Comparison of ENCODE assay signal across 25 cellular contexts in the genomic region with DNA sequence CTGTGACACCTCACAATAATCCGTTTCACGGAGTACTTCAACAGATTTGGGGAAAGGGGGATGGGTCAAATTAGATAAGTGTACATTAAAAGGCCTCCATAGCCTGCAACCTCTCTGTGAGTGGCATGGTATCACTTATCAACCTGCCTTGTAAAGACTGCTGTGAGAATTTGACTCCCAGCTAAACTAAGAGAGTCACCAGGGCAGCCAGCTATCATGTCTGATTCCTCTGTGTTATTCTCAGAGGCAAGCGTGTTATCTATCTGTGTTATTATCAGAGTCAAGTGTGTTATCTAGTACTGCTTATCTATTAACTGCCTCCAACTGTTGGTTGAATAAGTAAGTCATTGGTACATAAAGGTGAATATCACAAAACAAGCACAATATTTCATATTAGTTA. TPM values are rescaled to one million over a fixed set of nuclear protein-coding genes. Genes with fewer than 3 reads are reported as not detected.
DNase-seq lines count a peak whose midpoint lies in the region; ATAC-seq, FAIRE-seq and TF ChIP-seq lines count a peak whose summit lies in the region.
"Had no signal": no experiment of that assay in that cellular context is flagged by ENCODE, and none has a peak within 500 bp of the region (broad histone marks: within the 10 kb centered on the region; RNA-seq: fewer than 3 reads in every experiment).

No MANE protein-coding gene starts in this region.

- no peaks in the 10 kb centered on the region for H3K36me3 Mint-ChIP-seq in progenitor cell of endocrine pancreas (ENCODE audit: insufficient read depth)

- no peak for DNase-seq in heart left ventricle
- DNase-seq in left cardiac atrium, result no peak
- peak in 1 of 4 experiments; percentile 24 for DNase-seq in K562 (ENCODE audit: extremely low read depth in 1 of 4, low spot score in 3 of 4)
- no peak for DNase-seq in right atrium auricular region (ENCODE audit: low spot score)
- DNase-seq in progenitor cell of endocrine pancreas (ENCODE audit: low spot score, unreplicated experiment), result no peak
- no peak for DNase-seq in NCI-H2081 (lab: John Stamatoyannopoulos, UW)
- DNase-seq in uterus, result no peak
- DNase-seq: CD4-positive, alpha-beta T cell; COR-L47; MG63; NCI-H1048; NCI-H1417 treated with DMSO at 0.1 percent for 48 hours; NCI-H187; NCI-H2107; NCI-H2227 treated with DMSO at 0.1 percent for 48 hours; NCI-H510A; NCI-H774; Peyer's patch had no signal

- H3K4me3 Mint-ChIP-seq in progenitor cell of endocrine pancreas (ENCODE audit: low read depth), result peak overlapping the region; percentile 3
- H3K4me3 Mint-ChIP-seq: CD4-positive, alpha-beta T cell had no signal

- H3K9me1 ChIP-seq in K562 (ENCODE audit: control insufficient read depth, insufficient read depth, low read length), result no peaks in the 10 kb centered on the region

- CTCF ChIA-PET in K562 (lab: Yijun Ruan, JAX; ENCODE audit: low intra/inter-chr PET ratio), result no interaction called here

- 41 to 61% (median 59%) methylated on average over 3 of the region's 3 CpGs for WGBS in heart left ventricle, 4 donors
- WGBS in K562 (ENCODE audit: insufficient coverage, low coverage, missing lambda C conversion rate), result 30% methylated on average over 3 of the region's 3 CpGs

- intact Hi-C loops in heart left ventricle (cut with DNase I) (no loop called here), left cardiac atrium (cut with DNase I) (no loop called here), K562 (cut with micrococcal nuclease) (no loop called here), uterus (cut with DNase I; ENCODE audit: low total_unique reads) (no loop called here)

- ATAC-seq in heart left ventricle (no peak), left cardiac atrium (no peak), K562 (no peak)

- TF ChIP-seq EP300 in K562 (IDR thresholded peaks at IDR 0.05; ENCODE audit: low read length), result no peak

- H3K4me3 ChIP-seq in heart left ventricle, result no peak overlapping the region
- no peak overlapping the region for H3K4me3 ChIP-seq in K562
- H3K4me3 ChIP-seq in right atrium auricular region, result no peak overlapping the region
- no peak overlapping the region for H3K4me3 ChIP-seq in uterus
- H3K4me3 ChIP-seq: BLaER1, MG63, Peyer's patch, SJSA1 had no signal

- H3K4me2 ChIP-seq in K562 (ENCODE audit: insufficient read depth, low read length), result no peak overlapping the region
- H3K4me2 ChIP-seq: BLaER1 had no signal

- no peak overlapping the region for H2AFZ ChIP-seq in K562 (ENCODE audit: low read depth, low read length)

- no peak for TF ChIP-seq POLR2A in heart left ventricle (IDR thresholded peaks at IDR 0.05)
- no peak for TF ChIP-seq POLR2A in K562 (conservative IDR thresholded peaks at IDR 0.05)
- TF ChIP-seq POLR2A in uterus (IDR thresholded peaks at IDR 0.05), result no peak

- H3K27ac Mint-ChIP-seq in progenitor cell of endocrine pancreas, result no peak overlapping the region
- H3K27ac Mint-ChIP-seq: CD4-positive, alpha-beta T cell had no signal

- no peaks in the 10 kb centered on the region for H3K9me3 ChIP-seq in heart left ventricle
- H3K9me3 ChIP-seq in K562 (replicated peaks; ENCODE audit: control insufficient read depth, insufficient read depth, low read depth, low read length), result no peaks in the 10 kb centered on the region
- H3K9me3 ChIP-seq in right atrium auricular region, result no peaks in the 10 kb centered on the region
- H3K9me3 ChIP-seq in uterus, result no peaks in the 10 kb centered on the region
- H3K9me3 ChIP-seq: BLaER1, MG63, Peyer's patch, SJSA1 had no signal

- no peak for TF ChIP-seq RAD21 in K562 (CRISPR knock-in tag; conservative IDR thresholded peaks at IDR 0.05 in 1 of 2, IDR thresholded peaks at IDR 0.05 in 1 of 2)

- H4K20me1 ChIP-seq in K562 (replicated peaks; ENCODE audit: control insufficient read depth, insufficient read depth, low read length), result no peaks in the 10 kb centered on the region
- H4K20me1 ChIP-seq: BLaER1 had no signal

- no peaks in the 10 kb centered on the region for H3K36me3 ChIP-seq in heart left ventricle
- H3K36me3 ChIP-seq in K562 (ENCODE audit: control insufficient read depth, insufficient read depth, low read length), result no peaks in the 10 kb centered on the region
- H3K36me3 ChIP-seq in right atrium auricular region, result no peaks in the 10 kb centered on the region
- H3K36me3 ChIP-seq in uterus, result no peaks in the 10 kb centered on the region
- H3K36me3 ChIP-seq: BLaER1, MG63, Peyer's patch, SJSA1 had no signal

- peak overlapping the region in 11 of 12 donors; percentile 4 to 75 (median 46) for H3K27ac ChIP-seq in heart left ventricle
- no peak overlapping the region for H3K27ac ChIP-seq in K562 (ENCODE audit: extremely low read depth, low read depth, low read length)
- H3K27ac ChIP-seq in right atrium auricular region, result peak overlapping the region; percentile 76 to 87
- H3K27ac ChIP-seq in uterus, result no peak overlapping the region
- H3K27ac ChIP-seq: BLaER1, SJSA1 had no signal

- FAIRE-seq in K562 (lab: Jason Lieb, UNC), result no peak
- FAIRE-seq: GM12891 had no signal

- peaks cover 0 to 42% (median 0%) of the 10 kb centered on the region in 12 donors for H3K4me1 ChIP-seq in heart left ventricle
- H3K4me1 ChIP-seq in K562 (replicated peaks in 1 of 2; ENCODE audit: control insufficient read depth in 2 of 2, insufficient read depth in 2 of 2, low read length in 2 of 2), result peaks cover 18 to 34% of the 10 kb centered on the region in 2 experiments; a peak in 4 of 5 replicates
- H3K4me1 ChIP-seq in right atrium auricular region, result peaks cover 0 to 54% of the 10 kb centered on the region in 2 donors
- H3K4me1 ChIP-seq in uterus, result no peaks in the 10 kb centered on the region
- H3K4me1 ChIP-seq: SJSA1 had no signal

- H3K4me1 Mint-ChIP-seq in progenitor cell of endocrine pancreas (ENCODE audit: low read depth), result peaks cover 27% of the 10 kb centered on the region

- no peak overlapping the region for H3K9ac ChIP-seq in K562 (ENCODE audit: insufficient read depth in 1 of 2, low read depth in 2 of 2, low read length in 2 of 2)
- H3K9ac ChIP-seq: BLaER1 had no signal

- in situ Hi-C loops in K562 (cut with MboI), result no loop called here

- TF ChIP-seq CTCF in heart left ventricle (IDR thresholded peaks at IDR 0.05), result no peak
- TF ChIP-seq CTCF in K562 (IDR thresholded peaks at IDR 0.05 in 2 of 3, conservative IDR thresholded peaks at IDR 0.05 in 1 of 3; ENCODE audit: insufficient read depth in 2 of 3, low read depth in 1 of 3, low read length in 3 of 3), result no peak
- TF ChIP-seq CTCF in right atrium auricular region (IDR thresholded peaks at IDR 0.05), result no peak
- TF ChIP-seq CTCF in progenitor cell of endocrine pancreas (IDR thresholded peaks at IDR 0.05; ENCODE audit: unreplicated experiment), result no peak
- TF ChIP-seq CTCF in uterus (IDR thresholded peaks at IDR 0.05), result no peak

- no peaks in the 10 kb centered on the region for H3K79me2 ChIP-seq in K562 (ENCODE audit: control insufficient read depth, insufficient read depth, low read length)

- BruUV-seq in K562 (replicated peaks; lab: Mats Ljungman, UMichigan), result no TSS peak

- H3K27me3 ChIP-seq in heart left ventricle (peaks cover 0 to 29% (median 9%) of the 10 kb centered on the region in 9 donors), K562 (ENCODE audit: control insufficient read depth in 2 of 2, insufficient read depth in 2 of 2, low read length in 2 of 2) (no peaks in the 10 kb centered on the region), right atrium auricular region (no peaks in the 10 kb centered on the region), uterus (peaks cover 7 to 10% of the 10 kb centered on the region in 2 donors)
- H3K27me3 ChIP-seq: MG63, Peyer's patch, SJSA1 had no signal

- no peaks in the 10 kb centered on the region for H3K9me3 Mint-ChIP-seq in progenitor cell of endocrine pancreas (ENCODE audit: low read depth)
- H3K9me3 Mint-ChIP-seq: CD4-positive, alpha-beta T cell had no signal

- H3K27me3 Mint-ChIP-seq in progenitor cell of endocrine pancreas, result peaks cover 40% of the 10 kb centered on the region

- POLR2A ChIA-PET in K562 (lab: Yijun Ruan, JAX), result interaction anchor here (0.6 to 1.4 kb wide), 4 partner anchors 11 to 673 kb away, joined by 3 to 8 read pairs (median 3); no protein-coding TSS in a partner anchor

RNA-seq across cellular contexts. Expression of a gene that starts 4.1 kb away (rescaled TPM):
- total RNA-seq in heart left ventricle (1 to 10 TPM; 1.3 to 6.6 (median 3.1) TPM), left cardiac atrium (1 to 10 TPM; 2.2 to 2.4 TPM), K562 (2014; rRNA removed) (0.04 and 0.05 TPM in 2 replicates), K562 (2014; rRNA removed; fragmentation: Illumina TruSeq; extraction: Trizol) (0.03 and 0.04 TPM in 2 replicates), K562 (2015; rRNA removed; fragmentation: Illumina TruSeq; extraction: Trizol) (under 0.01 and 0.04 TPM in 2 replicates), K562 (2021) (0.07 and 0.13 TPM in 2 replicates), right atrium auricular region (1 to 10 TPM; 4.4 to 4.6 TPM), progenitor cell of endocrine pancreas (19.8 and 21.3 TPM in 2 replicates), uterus (1 to 10 TPM in 1 of 4 donors, under 1 TPM in 3; under 0.01 to 2.6 (median 0.11) TPM)
- polyA plus RNA-seq in heart left ventricle (1 to 10 TPM; 1.7 to 2.5 TPM), K562 (2011; rRNA removed) (0.03 and 0.10 TPM in 2 replicates), K562 (2014; fragmentation: Illumina TruSeq; extraction: Trizol) (0.03 TPM in 1 of 2 replicates, not detected in the other), K562 (2014; fragmentation: Nextera tagmentation; extraction: Ambion mirVana) (under 1 TPM in 1 of 2 experiments, not detected in 1; 0.01 TPM), K562 (2014; rRNA removed) (0.04 and 0.05 TPM in 2 replicates)
- total RNA-seq in K562 (2011; cell fraction: chromatin; rRNA removed; ENCODE audit: low replicate concordance), result 0.04 and 0.25 TPM in 2 replicates
- total RNA-seq in K562 (2011; cell fraction: nucleolus; rRNA removed), result under 0.01 and 0.17 TPM in 2 replicates
- 0.07 and 0.15 TPM in 2 replicates for total RNA-seq in K562 (2011; cell fraction: nucleoplasm; rRNA removed)
- 0.01 and 0.03 TPM in 2 replicates for polyA plus RNA-seq in K562 (2011; cell fraction: cytosol; rRNA removed)
- polyA plus RNA-seq in K562 (2011; cell fraction: nucleus; rRNA removed), result 0.03 and 0.18 TPM in 2 replicates
- polyA plus RNA-seq in K562 (2012), result 0.01 and 0.07 TPM in 2 replicates
- polyA minus RNA-seq in K562 (2011; rRNA and poly(A)+ RNA removed), result 0.06 and 0.07 TPM in 2 replicates
- not detected in 2 replicates for polyA minus RNA-seq in K562 (2011; cell fraction: cytosol; rRNA and poly(A)+ RNA removed)
- 0.11 and 0.67 TPM in 2 replicates for polyA minus RNA-seq in K562 (2011; cell fraction: nucleus; rRNA and poly(A)+ RNA removed)
- total RNA-seq: LHCN-M2, OCI-LY7, SJSA1 had no signal

RNA-seq across cellular contexts. Expression of a gene that starts 30.5 kb away (rescaled TPM):
- total RNA-seq in heart left ventricle (under 1 TPM in 1 of 9 donors, not detected in 8; 0.24 TPM), left cardiac atrium (not detected), K562 (2014; rRNA removed) (12.0 and 14.2 TPM in 2 replicates), K562 (2014; rRNA removed; fragmentation: Illumina TruSeq; extraction: Trizol) (13.9 and 17.0 TPM in 2 replicates), K562 (2015; rRNA removed; fragmentation: Illumina TruSeq; extraction: Trizol) (5.3 and 5.6 TPM in 2 replicates), K562 (2021) (11.2 and 12.8 TPM in 2 replicates), right atrium auricular region (not detected), progenitor cell of endocrine pancreas (not detected in 2 replicates), uterus (not detected)
- polyA plus RNA-seq in heart left ventricle (not detected), K562 (2011; rRNA removed) (3.2 and 10.9 TPM in 2 replicates), K562 (2014; fragmentation: Illumina TruSeq; extraction: Trizol) (9.4 and 11.8 TPM in 2 replicates), K562 (2014; fragmentation: Nextera tagmentation; extraction: Ambion mirVana) (1 to 10 TPM; 5.7 to 8.7 TPM), K562 (2014; rRNA removed) (13.2 and 14.5 TPM in 2 replicates)
- 16.1 and 33.1 TPM in 2 replicates for total RNA-seq in K562 (2011; cell fraction: chromatin; rRNA removed; ENCODE audit: low replicate concordance)
- total RNA-seq in K562 (2011; cell fraction: nucleolus; rRNA removed), result 8.2 and 8.4 TPM in 2 replicates
- total RNA-seq in K562 (2011; cell fraction: nucleoplasm; rRNA removed), result 15.8 and 17.9 TPM in 2 replicates
- 1.0 and 1.5 TPM in 2 replicates for polyA plus RNA-seq in K562 (2011; cell fraction: cytosol; rRNA removed)
- 1.7 and 4.9 TPM in 2 replicates for polyA plus RNA-seq in K562 (2011; cell fraction: nucleus; rRNA removed)
- polyA plus RNA-seq in K562 (2012), result 4.9 and 8.2 TPM in 2 replicates
- 4.7 and 10.9 TPM in 2 replicates for polyA minus RNA-seq in K562 (2011; rRNA and poly(A)+ RNA removed)
- polyA minus RNA-seq in K562 (2011; cell fraction: cytosol; rRNA and poly(A)+ RNA removed), result 1.0 and 3.1 TPM in 2 replicates
- 2.2 and 2.6 TPM in 2 replicates for polyA minus RNA-seq in K562 (2011; cell fraction: nucleus; rRNA and poly(A)+ RNA removed)
- total RNA-seq: G401, H7, LHCN-M2, OCI-LY7, Peyer's patch, SJSA1 had no signal

Comparison
In these comparisons a context has a peak if more than half of its experiments do, and no peak if none do; other contexts are left out.
1. H3K27ac ChIP-seq: peak in heart left ventricle (11 of 12) and right atrium auricular region (2 of 2); none in K562 (single experiment) and uterus (0 of 2).